Comparison of ENCODE assay signal across 7 cellular contexts in genomic region chr2:37070931-37071330, GRCh38.
"Had no signal": no experiment of that assay in that cellular context is flagged by ENCODE, and none has a peak within 500 bp of the region (broad histone marks: within the 10 kb centered on the region; RNA-seq: fewer than 3 reads in every experiment).

No MANE protein-coding gene starts in this region.

- FAIRE-seq: G401.6, GM12891, GM12892, GM18507, GM19239 had no signal

- DNase-seq: GDM1, GF-D8 had no signal
